Comparison of ENCODE assay signal across 1 cellular context in the genomic region with DNA sequence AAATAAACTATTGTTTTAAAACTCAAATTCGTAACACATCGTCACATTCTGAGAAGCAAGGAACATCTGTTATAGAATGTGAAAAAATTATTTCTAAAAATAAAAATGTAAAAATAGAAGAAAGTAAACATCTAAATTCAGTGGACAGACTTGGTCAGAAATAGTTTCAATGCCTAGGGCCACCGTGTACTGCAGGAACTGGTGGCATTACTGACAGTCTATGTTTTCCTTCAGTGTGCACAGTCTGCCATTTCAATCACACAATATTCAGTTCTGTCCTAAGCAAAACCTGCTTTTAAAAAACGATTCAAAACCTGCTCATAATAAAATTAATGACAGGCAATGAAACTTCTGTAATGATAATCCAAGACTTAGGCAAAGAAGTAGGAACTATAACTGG.
TF ChIP-seq lines count a peak whose summit lies in the region.

No MANE protein-coding gene starts in this region.

TF ChIP-seq in GM12878, 131 proteins besides CTCF, POLR2A, EP300 and RAD21 (continued from another document):
- TF ChIP-seq, protein P1, sequence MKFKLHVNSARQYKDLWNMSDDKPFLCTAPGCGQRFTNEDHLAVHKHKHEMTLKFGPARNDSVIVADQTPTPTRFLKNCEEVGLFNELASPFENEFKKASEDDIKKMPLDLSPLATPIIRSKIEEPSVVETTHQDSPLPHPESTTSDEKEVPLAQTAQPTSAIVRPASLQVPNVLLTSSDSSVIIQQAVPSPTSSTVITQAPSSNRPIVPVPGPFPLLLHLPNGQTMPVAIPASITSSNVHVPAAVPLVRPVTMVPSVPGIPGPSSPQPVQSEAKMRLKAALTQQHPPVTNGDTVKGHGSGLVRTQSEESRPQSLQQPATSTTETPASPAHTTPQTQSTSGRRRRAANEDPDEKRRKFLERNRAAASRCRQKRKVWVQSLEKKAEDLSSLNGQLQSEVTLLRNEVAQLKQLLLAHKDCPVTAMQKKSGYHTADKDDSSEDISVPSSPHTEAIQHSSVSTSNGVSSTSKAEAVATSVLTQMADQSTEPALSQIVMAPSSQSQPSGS (IDR thresholded peaks at IDR 0.05; ENCODE audit: low read length): no peak
- TF ChIP-seq, protein P2, sequence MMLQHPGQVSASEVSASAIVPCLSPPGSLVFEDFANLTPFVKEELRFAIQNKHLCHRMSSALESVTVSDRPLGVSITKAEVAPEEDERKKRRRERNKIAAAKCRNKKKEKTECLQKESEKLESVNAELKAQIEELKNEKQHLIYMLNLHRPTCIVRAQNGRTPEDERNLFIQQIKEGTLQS (IDR thresholded peaks at IDR 0.05; ENCODE audit: borderline replicate concordance, extremely low read depth, low read depth, low read length): no peak
- TF ChIP-seq YBX1 (IDR thresholded peaks at IDR 0.05) (no peak), BCL3 (IDR thresholded peaks at IDR 0.05; ENCODE audit: borderline replicate concordance, insufficient read depth, low read depth, low read length, poor library complexity, severe bottlenecking) (no peak), KAT2A (conservative IDR thresholded peaks at IDR 0.05; ENCODE audit: control insufficient read depth, low read depth, low read length) (no peak), EGR1 (IDR thresholded peaks at IDR 0.05; ENCODE audit: borderline replicate concordance in 1 of 2, low read depth in 2 of 2, low read length in 2 of 2) (no peak), SUPT20H (IDR thresholded peaks at IDR 0.05; ENCODE audit: borderline replicate concordance, control insufficient read depth, low read depth, low read length) (no peak), NR2C1 (IDR thresholded peaks at IDR 0.05) (no peak), ZNF384 (IDR thresholded peaks at IDR 0.05; ENCODE audit: borderline replicate concordance, low read depth, low read length) (no peak), E2F8 (IDR thresholded peaks at IDR 0.05; ENCODE audit: low read depth, partially characterized antibody) (no peak), TAF1 (IDR thresholded peaks at IDR 0.05; ENCODE audit: borderline replicate concordance, low read depth, low read length) (no peak)
